10 cellular contexts compared by ENCODE assay signal in the genomic region with DNA sequence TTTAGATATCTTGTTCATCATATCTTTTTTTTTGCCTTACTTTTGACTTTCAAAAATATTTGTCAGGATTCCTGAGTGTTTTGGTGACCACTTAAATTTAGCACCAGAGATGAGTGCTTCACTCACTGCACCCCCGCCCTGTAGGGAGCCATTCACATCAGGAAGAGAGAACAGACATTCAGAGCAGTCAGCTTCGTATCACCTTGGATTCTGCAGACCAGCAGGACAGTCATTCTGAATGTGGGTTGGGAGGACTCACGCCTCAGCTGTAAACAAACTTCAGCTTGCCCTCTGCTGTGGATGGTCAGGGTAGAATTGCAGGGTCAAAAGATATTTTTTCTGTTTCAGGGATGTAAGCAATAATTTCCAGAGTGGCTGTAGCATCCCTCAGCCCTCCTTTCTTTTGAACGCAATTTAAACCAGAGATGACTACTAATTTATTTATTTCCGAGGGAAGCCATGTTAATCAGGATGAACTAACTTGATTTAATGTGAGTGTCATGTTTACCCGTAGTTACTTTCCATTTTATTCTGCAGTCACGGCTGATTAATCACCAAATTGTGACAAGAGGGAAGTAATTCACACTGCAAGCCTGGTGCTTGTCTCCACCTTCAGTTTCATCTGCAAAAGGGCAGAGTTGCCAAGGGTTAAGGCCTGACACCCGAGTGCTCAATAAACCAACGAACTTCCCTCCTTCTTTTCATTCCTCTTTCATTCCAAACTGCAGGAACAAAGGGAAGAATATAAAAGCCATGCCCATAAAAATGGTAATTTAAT.
DNase-seq lines count a peak whose midpoint lies in the region; ATAC-seq lines count a peak whose summit lies in the region.
"Had no signal": no experiment of that assay in that cellular context is flagged by ENCODE, and none has a peak within 500 bp of the region (broad histone marks: within the 10 kb centered on the region; RNA-seq: fewer than 3 reads in every experiment).

No MANE protein-coding gene starts in this region.

- H3K36me3 ChIP-seq in effector memory CD4-positive, alpha-beta T cell (ENCODE audit: control insufficient read depth, insufficient read depth, low read length) = no peaks in the 10 kb centered on the region

- no peaks in the 10 kb centered on the region for H3K27me3 ChIP-seq in effector memory CD4-positive, alpha-beta T cell (replicated peaks; ENCODE audit: control insufficient read depth, insufficient read depth, low read length, poor library complexity, severe bottlenecking)
- H3K27me3 ChIP-seq: dorsolateral prefrontal cortex had no signal

- no peak overlapping the region for H3K27ac ChIP-seq in effector memory CD4-positive, alpha-beta T cell (ENCODE audit: insufficient read depth, low read length, poor library complexity, severe bottlenecking)
- H3K27ac ChIP-seq: dorsolateral prefrontal cortex had no signal

- ATAC-seq in GM18873 (IDR thresholded peaks at IDR 0.05; ENCODE audit: low FRiP score, unreplicated experiment) = peak; percentile 64
- peak; percentile 83 for ATAC-seq in GM21723 (IDR thresholded peaks at IDR 0.05; ENCODE audit: unreplicated experiment)
- ATAC-seq in HG03442 (IDR thresholded peaks at IDR 0.05; ENCODE audit: unreplicated experiment) = peak; percentile 63

- no peaks in the 10 kb centered on the region for H3K9me3 ChIP-seq in effector memory CD4-positive, alpha-beta T cell (ENCODE audit: control insufficient read depth, low read length)

- peak; percentile 14 for DNase-seq in kidney tubule cell (ENCODE audit: low spot score)
- DNase-seq in NCI-H2107 (lab: John Stamatoyannopoulos, UW) = no peak
- DNase-seq in HCEC 1CT = no peak
- no peak for DNase-seq in effector memory CD4-positive, alpha-beta T cell
- no peak for DNase-seq in NK-92 (lab: John Stamatoyannopoulos, UW; ENCODE audit: unreplicated experiment)
- DNase-seq: activated naive CD4-positive, alpha-beta T cell; dorsolateral prefrontal cortex had no signal

- no peak overlapping the region for H3K4me3 ChIP-seq in effector memory CD4-positive, alpha-beta T cell (ENCODE audit: insufficient read depth, low read depth, low read length, poor library complexity, severe bottlenecking)
- H3K4me3 ChIP-seq: dorsolateral prefrontal cortex had no signal

- H3K4me1 ChIP-seq in effector memory CD4-positive, alpha-beta T cell (ENCODE audit: control insufficient read depth, insufficient read depth, low read length, poor library complexity, severe bottlenecking) = no peaks in the 10 kb centered on the region
